In the genomic region with DNA sequence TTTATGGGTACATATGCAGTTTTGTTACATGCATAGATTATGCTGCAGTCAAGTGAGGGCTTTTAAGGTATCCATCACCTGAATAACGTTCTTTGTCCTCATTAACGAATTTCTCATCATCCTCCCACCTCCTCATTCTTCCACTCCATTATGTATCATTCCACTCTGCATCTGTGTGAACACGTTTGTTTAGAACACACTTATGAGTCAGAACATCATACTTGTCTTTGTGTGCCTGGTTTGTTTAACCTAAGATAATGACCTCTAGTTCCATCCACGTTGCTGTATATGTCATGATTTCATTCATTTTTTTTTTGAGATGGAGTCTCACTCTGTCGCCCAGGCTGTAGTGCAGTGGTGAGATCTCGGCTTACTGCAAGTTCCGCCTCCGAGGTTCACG, we compare ENCODE assay signal across 20 cellular contexts. TPM values are rescaled to one million over a fixed set of nuclear protein-coding genes. Genes with fewer than 3 reads are reported as not detected.
DNase-seq lines count a peak whose midpoint lies in the region; FAIRE-seq and TF ChIP-seq lines count a peak whose summit lies in the region.
"Had no signal": no experiment of that assay in that cellular context is flagged by ENCODE, and none has a peak within 500 bp of the region (broad histone marks: within the 10 kb centered on the region; RNA-seq: fewer than 3 reads in every experiment).

No MANE protein-coding gene starts in this region.

- CTCF ChIA-PET in MCF 10A (lab: Yijun Ruan, JAX), result no interaction called here

- H3K4me3 Mint-ChIP-seq in MCF 10A (ENCODE audit: unreplicated experiment), result no peak overlapping the region
- H3K4me3 Mint-ChIP-seq: CD8-positive, alpha-beta memory T cell; GM23338; H9; IgD-negative memory B cell had no signal

- peak; percentile 29 for DNase-seq in MCF 10A (ENCODE audit: unreplicated experiment)
- no peak for DNase-seq in breast epithelium (ENCODE audit: low spot score in 2 of 2)
- DNase-seq in bronchial epithelial cell (ENCODE audit: low read depth), result peak; percentile 88
- DNase-seq in iris pigment epithelial cell (ENCODE audit: low read depth), result peak; percentile 21
- no peak for DNase-seq in GDM1 (lab: John Stamatoyannopoulos, UW)
- DNase-seq in ACHN, result no peak
- no peak for DNase-seq in nucleus accumbens (lab: John Stamatoyannopoulos, UW)
- DNase-seq in HuH-7 (ENCODE audit: low spot score), result no peak
- DNase-seq: AML-193; Caco-2; CD8-positive, alpha-beta memory T cell; H9 had no signal

- POLR2A ChIA-PET in MCF 10A (lab: Yijun Ruan, JAX), result no interaction called here

- H3K27ac ChIP-seq in breast epithelium, result no peak overlapping the region
- H3K27ac ChIP-seq: 22Rv1, BLaER1, HL-60 had no signal

- H3K27me3 ChIP-seq in breast epithelium (no peaks in the 10 kb centered on the region), bronchial epithelial cell (ENCODE audit: control insufficient read depth, insufficient read depth, low read length) (no peaks in the 10 kb centered on the region)
- H3K27me3 ChIP-seq: BLaER1 had no signal

- H3K4me1 Mint-ChIP-seq in MCF 10A (ENCODE audit: insufficient read depth, unreplicated experiment), result peaks cover 27% of the 10 kb centered on the region

- H3K27ac Mint-ChIP-seq in MCF 10A (ENCODE audit: low read depth, unreplicated experiment), result no peak overlapping the region
- H3K27ac Mint-ChIP-seq: GM23338, IgD-negative memory B cell had no signal

- intact Hi-C loops in MCF 10A (cut with micrococcal nuclease) (no loop called here), breast epithelium (cut with DNase I; ENCODE audit: low total_unique reads) (no loop called here)

- FAIRE-seq in bronchial epithelial cell (lab: Jason Lieb, UNC), result no peak
- FAIRE-seq: GM12891 had no signal

- TF ChIP-seq CTCF in MCF 10A (IDR thresholded peaks at IDR 0.05; ENCODE audit: unreplicated experiment) (no peak), breast epithelium (IDR thresholded peaks at IDR 0.05) (no peak), bronchial epithelial cell (IDR thresholded peaks at IDR 0.05; ENCODE audit: insufficient read depth, low read length, severe bottlenecking) (no peak)

- H3K36me3 ChIP-seq in breast epithelium, result no peaks in the 10 kb centered on the region
- H3K36me3 ChIP-seq in bronchial epithelial cell (ENCODE audit: control insufficient read depth, insufficient read depth, low read length), result no peaks in the 10 kb centered on the region

- no TSS peak for BruUV-seq in MCF 10A (replicated peaks; lab: Mats Ljungman, UMichigan)

- H3K36me3 Mint-ChIP-seq in MCF 10A (ENCODE audit: insufficient read depth, unreplicated experiment), result peaks cover 12% of the 10 kb centered on the region

- H3K9me3 Mint-ChIP-seq in MCF 10A (ENCODE audit: unreplicated experiment), result no peaks in the 10 kb centered on the region
- H3K9me3 Mint-ChIP-seq: CD8-positive, alpha-beta memory T cell; IgD-negative memory B cell had no signal

- no peaks in the 10 kb centered on the region for H3K9me3 ChIP-seq in breast epithelium
- H3K9me3 ChIP-seq: Caco-2 had no signal

- H3K4me3 ChIP-seq in breast epithelium, result no peak overlapping the region
- H3K4me3 ChIP-seq in bronchial epithelial cell (ENCODE audit: low read depth, low read length), result no peak overlapping the region
- H3K4me3 ChIP-seq: BLaER1, GM23338 had no signal

- TF ChIP-seq POLR2A in breast epithelium (IDR thresholded peaks at IDR 0.05), result no peak

- H3K27me3 Mint-ChIP-seq in MCF 10A (ENCODE audit: insufficient read depth, unreplicated experiment), result no peaks in the 10 kb centered on the region
- H3K27me3 Mint-ChIP-seq: CD8-positive, alpha-beta memory T cell; IgD-negative memory B cell had no signal

- no peaks in the 10 kb centered on the region for H3K4me1 ChIP-seq in breast epithelium

- in situ Hi-C loops in ACHN (cut with HindIII; ENCODE audit: low pct_ligation_motif_present, low pct_unique_long_range_greater_than_20kb, low sequenced_read_pairs), result no loop called here

RNA-seq across cellular contexts. Expression of gene MPC2, which starts 6.7 kb away (rescaled TPM):
- 105 and 108 TPM in 2 replicates for total RNA-seq in MCF 10A (2022)
- 10 to 100 TPM; 28.8 to 37.0 (median 29.8) TPM for total RNA-seq in breast epithelium
- 10.8 and 23.6 TPM in 2 replicates for total RNA-seq in bronchial epithelial cell

RNA-seq across cellular contexts. Expression of gene DCAF6, which starts 7.1 kb away (rescaled TPM):
- total RNA-seq in MCF 10A (2022) (57.2 and 60.8 TPM in 2 replicates), breast epithelium (10 to 100 TPM; 76.7 to 95.7 (median 84.7) TPM), bronchial epithelial cell (28.2 and 34.6 TPM in 2 replicates)

RNA-seq across cellular contexts. Expression of gene ADCY10, which starts 29.6 kb away (rescaled TPM):
- total RNA-seq in MCF 10A (2022) (0.12 and 0.35 TPM in 2 replicates), breast epithelium (under 1 TPM; under 0.01 to 0.16 (median 0.15) TPM), bronchial epithelial cell (0.26 TPM in 2 replicates)
- total RNA-seq: Daoy, G401, GM23338 had no signal

Comparison
In these comparisons a context has a peak if more than half of its experiments do, and no peak if none do; other contexts are left out.
1. DNase-seq: peak in MCF 10A (single experiment), bronchial epithelial cell (single experiment) and iris pigment epithelial cell (single experiment); none in breast epithelium (0 of 2), GDM1 (single experiment), ACHN (single experiment), nucleus accumbens (0 of 56) and HuH-7 (single experiment).